ENCODE assay signal across 9 cellular contexts in the genomic region with DNA sequence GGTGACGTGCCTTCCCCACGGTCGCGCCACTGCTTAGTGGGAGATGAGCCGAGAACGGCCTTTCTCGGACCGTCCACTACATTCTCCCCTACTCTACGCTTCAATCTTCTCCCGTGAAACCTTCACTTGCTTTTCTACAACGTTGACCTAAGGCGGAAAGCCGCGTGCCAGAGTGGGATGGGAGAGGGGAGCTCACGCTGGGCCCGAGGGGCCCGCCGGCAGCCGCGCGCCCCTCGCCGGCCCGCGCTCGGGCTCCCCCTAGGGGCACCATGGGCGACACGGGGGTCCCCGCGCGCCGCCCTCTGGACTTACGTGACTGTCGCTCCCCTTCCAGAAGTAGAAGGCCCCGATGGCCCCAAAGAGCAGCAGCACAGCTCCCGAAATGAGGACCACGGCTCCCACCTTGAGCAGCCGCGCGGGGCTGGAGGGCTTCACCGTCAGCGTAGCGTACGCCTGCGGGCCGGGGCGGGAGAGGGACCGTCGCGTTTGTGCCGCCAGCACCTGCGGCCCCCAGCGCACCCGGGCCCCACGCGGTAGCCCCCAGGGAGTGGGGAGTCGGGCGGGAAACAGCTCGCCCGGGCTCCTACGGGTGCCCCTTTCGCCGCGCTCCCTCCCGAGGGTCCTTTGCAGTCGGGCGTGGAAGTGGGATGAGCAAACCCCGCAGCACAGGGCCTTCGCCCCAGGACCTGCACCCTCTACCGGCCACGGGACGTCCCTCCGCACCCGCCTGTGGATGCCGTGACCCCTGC. TPM values are rescaled to one million over a fixed set of nuclear protein-coding genes. Genes with fewer than 3 reads are reported as not detected.
DNase-seq lines count a peak whose midpoint lies in the region; ATAC-seq and TF ChIP-seq lines count a peak whose summit lies in the region.
"Had no signal": no experiment of that assay in that cellular context is flagged by ENCODE, and none has a peak within 500 bp of the region (broad histone marks: within the 10 kb centered on the region; RNA-seq: fewer than 3 reads in every experiment).

No MANE protein-coding gene starts in this region.

- TF ChIP-seq CTCF in dorsolateral prefrontal cortex (IDR thresholded peaks at IDR 0.05 in 54 of 56, conservative IDR thresholded peaks at IDR 0.05 in 2 of 56; ENCODE audit: low read depth in 1 of 56, partially characterized antibody in 56 of 56) (peak in 52 of 56 donors; percentile 32 to 88 (median 64)), upper lobe of right lung (IDR thresholded peaks at IDR 0.05) (peak; percentile 51)

- no peaks in the 10 kb centered on the region for H3K9me3 ChIP-seq in upper lobe of right lung

- H3K4me1 ChIP-seq in upper lobe of right lung = peaks cover 11% of the 10 kb centered on the region

- H3K27me3 ChIP-seq in dorsolateral prefrontal cortex (peaks cover 0 to 40% (median 11%) of the 10 kb centered on the region in 45 donors), upper lobe of right lung (peaks cover 43% of the 10 kb centered on the region)

- H3K36me3 ChIP-seq in upper lobe of right lung = no peaks in the 10 kb centered on the region

- no peak for DNase-seq in Jurkat, Clone E6-1 (ENCODE audit: low read depth, low spot score)
- DNase-seq in dorsolateral prefrontal cortex (peak in 6 of 10 donors; percentile 20 to 64 (median 51)), myocyte (ENCODE audit: low read depth) (peak; percentile 8), upper lobe of right lung (peak; percentile 67), NCI-H446 treated with DMSO at 0.1 percent for 48 hours (lab: John Stamatoyannopoulos, UW) (no peak), SKM-1 treated with dmso at 0.1 percent for 144 hours (lab: John Stamatoyannopoulos, UW; ENCODE audit: unreplicated experiment) (no peak)

- intact Hi-C loops in dorsolateral prefrontal cortex (cut with DNase I) = loop anchor here (5.0 kb wide), 2 partner anchors 72 to 87 kb away; a partner anchor contains a TSS
- intact Hi-C loops in upper lobe of right lung (cut with DNase I) = no loop called here

- ATAC-seq in GM18868 (IDR thresholded peaks at IDR 0.05; ENCODE audit: unreplicated experiment) = peak; percentile 77
- peak; percentile 82 for ATAC-seq in upper lobe of right lung
- ATAC-seq in SK-N-SH treated with all-trans-retinoic acid at 6 μM for 48 hours = no peak

- H3K27ac ChIP-seq in dorsolateral prefrontal cortex (peak overlapping the region in 7 of 59 donors; percentile 2 to 64 (median 29)), upper lobe of right lung (no peak overlapping the region)

- H3K4me3 ChIP-seq in Jurkat, Clone E6-1 (ENCODE audit: low read length) = 0 out of 2 replicates have a peak overlapping the region, but pooled peaks have one; percentile 9
- H3K4me3 ChIP-seq in dorsolateral prefrontal cortex (peak overlapping the region; percentile 33 to 80 (median 64)), upper lobe of right lung (peak overlapping the region; percentile 40)

TF ChIP-seq in SK-N-SH treated with all-trans-retinoic acid at 6 μM for 48 hours, 23 proteins besides CTCF, POLR2A, EP300 and RAD21:
- TF ChIP-seq, protein P1, sequence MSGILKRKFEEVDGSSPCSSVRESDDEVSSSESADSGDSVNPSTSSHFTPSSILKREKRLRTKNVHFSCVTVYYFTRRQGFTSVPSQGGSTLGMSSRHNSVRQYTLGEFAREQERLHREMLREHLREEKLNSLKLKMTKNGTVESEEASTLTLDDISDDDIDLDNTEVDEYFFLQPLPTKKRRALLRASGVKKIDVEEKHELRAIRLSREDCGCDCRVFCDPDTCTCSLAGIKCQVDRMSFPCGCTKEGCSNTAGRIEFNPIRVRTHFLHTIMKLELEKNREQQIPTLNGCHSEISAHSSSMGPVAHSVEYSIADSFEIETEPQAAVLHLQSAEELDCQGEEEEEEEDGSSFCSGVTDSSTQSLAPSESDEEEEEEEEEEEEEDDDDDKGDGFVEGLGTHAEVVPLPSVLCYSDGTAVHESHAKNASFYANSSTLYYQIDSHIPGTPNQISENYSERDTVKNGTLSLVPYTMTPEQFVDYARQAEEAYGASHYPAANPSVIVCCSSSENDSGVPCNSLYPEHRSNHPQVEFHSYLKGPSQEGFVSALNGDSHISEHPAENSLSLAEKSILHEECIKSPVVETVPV (CRISPR knock-in tag; IDR thresholded peaks at IDR 0.05) = no peak

RNA-seq across cellular contexts. Expression of a gene that starts 0.7 kb away (rescaled TPM):
- not detected for polyA plus RNA-seq in Jurkat, Clone E6-1 (2012; ENCODE audit: insufficient read depth, insufficient read length)
- total RNA-seq in dorsolateral prefrontal cortex (1 to 10 TPM in 84 of 120 experiments, under 1 TPM in 30, not detected in 6; 0.36 to 4.4 (median 1.4) TPM), myocyte (not detected in 2 replicates), upper lobe of right lung (not detected)
- polyA plus RNA-seq in myocyte (2012) = not detected
- total RNA-seq: pulmonary artery endothelial cell had no signal

Comparison
In these comparisons a context has a peak if more than half of its experiments do, and no peak if none do; other contexts are left out.
1. DNase-seq: peak in dorsolateral prefrontal cortex (6 of 10), myocyte (single experiment) and upper lobe of right lung (single experiment); none in Jurkat, Clone E6-1 (single experiment), NCI-H446 treated with DMSO at 0.1 percent for 48 hours (single experiment) and SKM-1 treated with dmso at 0.1 percent for 144 hours (single experiment).
2. H3K4me3 ChIP-seq: peak in every context shown above with its lines; median percentile 64 in dorsolateral prefrontal cortex; 40 in upper lobe of right lung; 9 in Jurkat, Clone E6-1.